Comparison of ENCODE assay signal across 15 cellular contexts in genomic region chr14:74875204-74875603, GRCh38. TPM values are rescaled to one million over a fixed set of nuclear protein-coding genes. Genes with fewer than 3 reads are reported as not detected.
"Had no signal": no experiment of that assay in that cellular context is flagged by ENCODE, and none has a peak within 500 bp of the region (broad histone marks: within the 10 kb centered on the region; RNA-seq: fewer than 3 reads in every experiment).

No MANE protein-coding gene starts in this region.

- H3K4me3 Mint-ChIP-seq: dendritic cell treated with granulocyte-macrophage colony-stimulating factor and Interleukin-4, amounts not matched to agents 40 ng/mL and 50 ng/mL, for 4 days; neural progenitor cell had no signal

- H3K4me3 ChIP-seq: neural progenitor cell, sigmoid colon, transverse colon, vagina had no signal

- H3K9me3 Mint-ChIP-seq: activated CD4-positive, alpha-beta memory T cell treated with anti-CD3 and anti-CD28 coated beads for 36 hours; dendritic cell treated with granulocyte-macrophage colony-stimulating factor and Interleukin-4, amounts not matched to agents 40 ng/mL and 50 ng/mL, for 4 days; neural progenitor cell had no signal

- DNase-seq: sigmoid colon, transverse colon, WERI-Rb-1 had no signal

- H3K4me2 ChIP-seq: neural progenitor cell had no signal

- H3K36me3 Mint-ChIP-seq: activated CD4-positive, alpha-beta memory T cell treated with anti-CD3 and anti-CD28 coated beads for 36 hours; neural progenitor cell had no signal

- H3K36me3 ChIP-seq: neural progenitor cell, sigmoid colon, spleen, transverse colon, vagina, WERI-Rb-1 had no signal

- H3K27me3 ChIP-seq: neural progenitor cell, sigmoid colon, spleen, transverse colon, vagina had no signal

- H3K27ac Mint-ChIP-seq: activated CD4-positive, alpha-beta memory T cell treated with anti-CD3 and anti-CD28 coated beads for 36 hours; neural progenitor cell had no signal

- H3K27me3 Mint-ChIP-seq: activated CD4-positive, alpha-beta memory T cell treated with anti-CD3 and anti-CD28 coated beads for 36 hours; dendritic cell treated with granulocyte-macrophage colony-stimulating factor and Interleukin-4, amounts not matched to agents 40 ng/mL and 50 ng/mL, for 4 days had no signal

- H3K9me3 ChIP-seq: sigmoid colon, spleen, transverse colon, vagina had no signal

- H3K4me1 ChIP-seq: neural progenitor cell, sigmoid colon, transverse colon, vagina had no signal

- H3K27ac ChIP-seq: neural progenitor cell, sigmoid colon, transverse colon, vagina, WERI-Rb-1 had no signal

- H3K9ac ChIP-seq: neural progenitor cell had no signal

RNA-seq across cellular contexts. Expression of gene PROX2, which starts 0.7 kb away (rescaled TPM):
- total RNA-seq: astrocyte, bronchial epithelial cell, cerebellum, epithelial cell of proximal tubule, frontal cortex, osteocyte, vagina had no signal
- polyA plus RNA-seq: adipose tissue had no signal
